Comparison of ENCODE assay signal across 12 cellular contexts in genomic region chr11:112612283-112612849, GRCh38.
DNase-seq lines count a peak whose midpoint lies in the region; ATAC-seq, FAIRE-seq and TF ChIP-seq lines count a peak whose summit lies in the region.
"Had no signal": no experiment of that assay in that cellular context is flagged by ENCODE, and none has a peak within 500 bp of the region (broad histone marks: within the 10 kb centered on the region; RNA-seq: fewer than 3 reads in every experiment).

No MANE protein-coding gene starts in this region.

- CTCF ChIA-PET in activated naive CD4-positive, alpha-beta T cell treated with anti-CD3 and anti-CD28 coated beads for 36 hours (lab: Charles Lee): no interaction called here

- no peak overlapping the region for H3K27ac Mint-ChIP-seq in activated naive CD4-positive, alpha-beta T cell treated with anti-CD3 and anti-CD28 coated beads for 36 hours
- H3K27ac Mint-ChIP-seq: activated naive CD8-positive, alpha-beta T cell treated with anti-CD3 and anti-CD28 coated beads, Interleukin-2, amount 50 U/mL, for 24 hours had no signal

- H3K9me3 Mint-ChIP-seq in activated naive CD4-positive, alpha-beta T cell treated with anti-CD3 and anti-CD28 coated beads for 36 hours: no peaks in the 10 kb centered on the region
- H3K9me3 Mint-ChIP-seq: activated naive CD8-positive, alpha-beta T cell treated with anti-CD3 and anti-CD28 coated beads, Interleukin-2, amount 50 U/mL, for 24 hours had no signal

- H3K27me3 Mint-ChIP-seq in activated naive CD4-positive, alpha-beta T cell treated with anti-CD3 and anti-CD28 coated beads for 36 hours (ENCODE audit: low read depth): peaks cover 8% of the 10 kb centered on the region

- ATAC-seq in body of pancreas: no peak
- ATAC-seq in gastrocnemius medialis: no peak
- no peak for ATAC-seq in GM19351 (IDR thresholded peaks at IDR 0.05; ENCODE audit: unreplicated experiment)
- ATAC-seq: activated naive CD8-positive, alpha-beta T cell treated with anti-CD3 and anti-CD28 coated beads, Interleukin-2, amount 50 U/mL, for 24 hours had no signal

- H3K27ac ChIP-seq in body of pancreas (peak overlapping the region; percentile 62 to 89 (median 74)), keratinocyte (ENCODE audit: control insufficient read depth, insufficient read depth, low read length) (peak overlapping the region; percentile 90), gastrocnemius medialis (no peak overlapping the region)
- H3K27ac ChIP-seq: colonic mucosa had no signal

- dilution Hi-C loops in keratinocyte (cut with MboI; ENCODE audit: extremely low pct_ligation_motif_present, low sequenced_read_pairs): no loop called here

- H3K4me3 ChIP-seq in body of pancreas: no peak overlapping the region
- H3K4me3 ChIP-seq in keratinocyte (ENCODE audit: control insufficient read depth in 2 of 3, extremely low read depth in 1 of 3, insufficient read depth in 2 of 3, low read depth in 1 of 3, low read length in 3 of 3): no peak overlapping the region
- H3K4me3 ChIP-seq in gastrocnemius medialis: no peak overlapping the region
- H3K4me3 ChIP-seq: colonic mucosa had no signal

- peaks cover 7% of the 10 kb centered on the region for H3K4me1 ChIP-seq in body of pancreas
- peaks cover 51% of the 10 kb centered on the region for H3K4me1 ChIP-seq in keratinocyte (ENCODE audit: control insufficient read depth, extremely low read depth, insufficient read depth, low read length)
- peaks cover 14 to 34% of the 10 kb centered on the region in 2 donors for H3K4me1 ChIP-seq in gastrocnemius medialis
- H3K4me1 ChIP-seq: colonic mucosa had no signal

- TF ChIP-seq CTCF in body of pancreas (IDR thresholded peaks at IDR 0.05) (no peak), keratinocyte (optimal IDR thresholded peaks at IDR 0.05 in 1 of 3, IDR thresholded peaks at IDR 0.05 in 1 of 3, conservative IDR thresholded peaks at IDR 0.05 in 1 of 3; ENCODE audit: extremely low read depth in 1 of 3, insufficient read depth in 2 of 3, low read length in 3 of 3) (no peak), gastrocnemius medialis (IDR thresholded peaks at IDR 0.05 in 4 of 5, conservative IDR thresholded peaks at IDR 0.05 in 1 of 5) (no peak)

- in situ Hi-C loops in gastrocnemius medialis (cut with MboI; ENCODE audit: low sequenced_read_pairs in 4 of 4): no loop called here

- H3K4me2 ChIP-seq in keratinocyte (ENCODE audit: control insufficient read depth, extremely low read depth, insufficient read depth, low read depth, low read length): peak overlapping the region; percentile 62

- H3K4me1 Mint-ChIP-seq in activated naive CD4-positive, alpha-beta T cell treated with anti-CD3 and anti-CD28 coated beads for 36 hours (ENCODE audit: low read depth): no peaks in the 10 kb centered on the region
- H3K4me1 Mint-ChIP-seq: activated naive CD8-positive, alpha-beta T cell treated with anti-CD3 and anti-CD28 coated beads, Interleukin-2, amount 50 U/mL, for 24 hours had no signal

- H4K20me1 ChIP-seq in keratinocyte (ENCODE audit: control insufficient read depth, extremely low read depth, insufficient read depth, low read length): no peaks in the 10 kb centered on the region

- 48 to 52% methylated on average over 5 of the region's 5 CpGs for WGBS in body of pancreas, 2 donors

- no peaks in the 10 kb centered on the region for H3K79me2 ChIP-seq in keratinocyte (ENCODE audit: control insufficient read depth, insufficient read depth, low read length)

- no peak for FAIRE-seq in keratinocyte (lab: Jason Lieb, UNC)

- peak overlapping the region; percentile 30 for H2AFZ ChIP-seq in keratinocyte (ENCODE audit: control insufficient read depth, low read length)

- H3K9ac ChIP-seq in keratinocyte (ENCODE audit: control insufficient read depth, extremely low read depth, insufficient read depth, low read length): no peak overlapping the region

- intact Hi-C loops in body of pancreas (cut with DNase I) (no loop called here), gastrocnemius medialis (cut with DNase I; ENCODE audit: low total_unique reads) (no loop called here)
- intact Hi-C loops in activated naive CD4-positive, alpha-beta T cell treated with anti-CD3 and anti-CD28 coated beads for 36 hours (cut with micrococcal nuclease): no loop called here

- H3K9me1 ChIP-seq in keratinocyte (ENCODE audit: control insufficient read depth, extremely low read depth, insufficient read depth, low read length): no peaks in the 10 kb centered on the region

- H3K36me3 Mint-ChIP-seq in activated naive CD4-positive, alpha-beta T cell treated with anti-CD3 and anti-CD28 coated beads for 36 hours (ENCODE audit: low read depth): no peaks in the 10 kb centered on the region

- no peaks in the 10 kb centered on the region for H3K27me3 ChIP-seq in body of pancreas
- no peaks in the 10 kb centered on the region for H3K27me3 ChIP-seq in keratinocyte (ENCODE audit: control insufficient read depth, extremely low read depth, insufficient read depth, low read length)
- H3K27me3 ChIP-seq in gastrocnemius medialis: no peaks in the 10 kb centered on the region
- H3K27me3 ChIP-seq: colonic mucosa had no signal

- DNase-seq in COLO668 (lab: John Stamatoyannopoulos, UW; ENCODE audit: unreplicated experiment) (peak; percentile 29), NCI-H2029 (lab: John Stamatoyannopoulos, UW) (peak; percentile 3), body of pancreas (peak in 1 of 4 donors; percentile 13), keratinocyte (ENCODE audit: low read depth, low spot score) (no peak), DMS153 treated with DMSO at 0.1 percent for 48 hours (lab: John Stamatoyannopoulos, UW; ENCODE audit: unreplicated experiment) (no peak), gastrocnemius medialis (no peak)
- DNase-seq in activated naive CD4-positive, alpha-beta T cell treated with anti-CD3 and anti-CD28 coated beads for 36 hours: no peak
- DNase-seq: activated naive CD8-positive, alpha-beta T cell treated with anti-CD3 and anti-CD28 coated beads, Interleukin-2, amount 50 U/mL, for 24 hours; colonic mucosa; KG1; stimulated activated CD4-positive, alpha-beta T cell treated with anti-CD3 and anti-CD28 coated beads, Interleukin-2, amount 100 ng/mL, for 24 hours had no signal

- H3K4me3 Mint-ChIP-seq in activated naive CD4-positive, alpha-beta T cell treated with anti-CD3 and anti-CD28 coated beads for 36 hours: no peak overlapping the region
- H3K4me3 Mint-ChIP-seq: activated naive CD8-positive, alpha-beta T cell treated with anti-CD3 and anti-CD28 coated beads, Interleukin-2, amount 50 U/mL, for 24 hours had no signal

- TF ChIP-seq POLR2A in body of pancreas (IDR thresholded peaks at IDR 0.05) (no peak), gastrocnemius medialis (IDR thresholded peaks at IDR 0.05) (no peak)

- H3K9me3 ChIP-seq in body of pancreas: no peaks in the 10 kb centered on the region
- no peaks in the 10 kb centered on the region for H3K9me3 ChIP-seq in keratinocyte (ENCODE audit: control insufficient read depth, low read depth, low read length)
- H3K9me3 ChIP-seq in gastrocnemius medialis: no peaks in the 10 kb centered on the region
- H3K9me3 ChIP-seq: colonic mucosa had no signal

- H3K36me3 ChIP-seq in body of pancreas (replicated peaks in 1 of 2; ENCODE audit: insufficient read depth in 1 of 2, low read depth in 2 of 2) (no peaks in the 10 kb centered on the region), keratinocyte (ENCODE audit: control insufficient read depth in 2 of 2, extremely low read depth in 1 of 2, insufficient read depth in 2 of 2, low read length in 2 of 2) (no peaks in the 10 kb centered on the region), gastrocnemius medialis (no peaks in the 10 kb centered on the region)
- H3K36me3 ChIP-seq: colonic mucosa had no signal

Comparison
In these comparisons a context has a peak if more than half of its experiments do, and no peak if none do; other contexts are left out.
1. DNase-seq: peak in COLO668 (single experiment) and NCI-H2029 (single experiment); none in keratinocyte (single experiment), DMS153 treated with DMSO at 0.1 percent for 48 hours (single experiment), gastrocnemius medialis (0 of 2) and activated naive CD4-positive, alpha-beta T cell treated with anti-CD3 and anti-CD28 coated beads for 36 hours (single experiment).
2. H3K27ac ChIP-seq: peak in body of pancreas (4 of 4) and keratinocyte (single experiment); none in gastrocnemius medialis (0 of 4).